In genomic region chr3:9399746-9400145, GRCh38 we compare ENCODE assay signal across 8 cellular contexts. TPM values are rescaled to one million over a fixed set of nuclear protein-coding genes. Genes with fewer than 3 reads are reported as not detected.
A peak's percentile ranks its signal among the peaks of the same experiment; 100 is the strongest.
DNase-seq lines count a peak whose midpoint lies in the region; ATAC-seq and TF ChIP-seq lines count a peak whose summit lies in the region.

No MANE protein-coding gene starts in this region.

- peak overlapping the region; percentile 100 for H3K27ac Mint-ChIP-seq in T-helper 17 cell

- H3K36me3 ChIP-seq in mesenchymal stem cell (ENCODE audit: control insufficient read depth in 1 of 2, insufficient read depth in 2 of 2, low read depth in 1 of 2, low read length in 2 of 2) (peaks cover 0 to 1% of the 10 kb centered on the region in 2 experiments), thyroid gland (no peaks in the 10 kb centered on the region)

- H3K36me3 Mint-ChIP-seq in T-helper 17 cell (ENCODE audit: low read depth): peaks cover 6% of the 10 kb centered on the region

- no peak overlapping the region for H4K8ac ChIP-seq in mesenchymal stem cell (ENCODE audit: low read length)

- H2AFZ ChIP-seq in mesenchymal stem cell (ENCODE audit: low read depth, low read length): no peak overlapping the region

- 0% methylated on average over 3 of the region's 3 CpGs for WGBS in mesenchymal stem cell
- 0 to 1% methylated on average over 3 of the region's 3 CpGs for WGBS in thyroid gland, 2 donors

- H3K79me1 ChIP-seq in mesenchymal stem cell (replicated peaks; ENCODE audit: low read length, poor library complexity, severe bottlenecking): no peaks in the 10 kb centered on the region

- H2BK120ac ChIP-seq in mesenchymal stem cell (ENCODE audit: low read depth, low read length): no peak overlapping the region

- peak overlapping the region; percentile 96 for H3K27ac ChIP-seq in epithelial cell of prostate
- peak overlapping the region; percentile 87 for H3K27ac ChIP-seq in mesenchymal stem cell (ENCODE audit: low read length, poor library complexity, severe bottlenecking)
- peak overlapping the region; percentile 97 to 99 (median 98) for H3K27ac ChIP-seq in thyroid gland

- no peaks in the 10 kb centered on the region for H3K27me3 Mint-ChIP-seq in T-helper 17 cell

- H4K91ac ChIP-seq in mesenchymal stem cell (ENCODE audit: low read length): no peak overlapping the region

- H2AK5ac ChIP-seq in mesenchymal stem cell (ENCODE audit: low read length, severe bottlenecking): no peak overlapping the region

- no peak overlapping the region for H2BK12ac ChIP-seq in mesenchymal stem cell (ENCODE audit: low read length in 2 of 2)

- intact Hi-C loops in thyroid gland (cut with DNase I): no loop called here

- H3K4me3 ChIP-seq in mesenchymal stem cell (ENCODE audit: insufficient read depth in 1 of 2, low read depth in 1 of 2, low read length in 2 of 2) (peak overlapping the region; percentile 33 to 94), thyroid gland (replicated peaks in 1 of 3) (peak overlapping the region in 2 of 3 donors; percentile 79 to 88)

- no peak overlapping the region for H3K23ac ChIP-seq in mesenchymal stem cell (ENCODE audit: low read length in 2 of 2)

- peak; percentile 21 for DNase-seq in NOMO-1 treated with DMSO at 0.1 percent for 48 hours (lab: John Stamatoyannopoulos, UW; ENCODE audit: unreplicated experiment)
- no peak for DNase-seq in NOMO-1 treated with dmso at 0.1 percent for 144 hours (lab: John Stamatoyannopoulos, UW; ENCODE audit: unreplicated experiment)
- DNase-seq in NCI-H1417 (lab: John Stamatoyannopoulos, UW): peak; percentile 54 to 86 (median 63)
- no peak for DNase-seq in T-helper 17 cell
- DNase-seq in epithelial cell of prostate (ENCODE audit: low read depth, low spot score): peak; percentile 44
- DNase-seq in mesenchymal stem cell: peak; percentile 99
- DNase-seq in thyroid gland: peak; percentile 79 to 81
- no peak for DNase-seq in activated CD4-positive, CD25-positive, alpha-beta regulatory T cell (lab: John Stamatoyannopoulos, UW)

- H3K27me3 ChIP-seq in mesenchymal stem cell (ENCODE audit: control insufficient read depth in 1 of 2, insufficient read depth in 1 of 2, low read length in 2 of 2): no peaks in the 10 kb centered on the region
- H3K27me3 ChIP-seq in thyroid gland: no peaks in the 10 kb centered on the region

- H3K4ac ChIP-seq in mesenchymal stem cell (ENCODE audit: low read depth in 1 of 2, low read length in 2 of 2): no peak overlapping the region

- no peak for TF ChIP-seq CTCF in thyroid gland (IDR thresholded peaks at IDR 0.05)

- no peak for ATAC-seq in T-helper 17 cell

- H2BK5ac ChIP-seq in mesenchymal stem cell (ENCODE audit: low read depth, low read length, poor library complexity, severe bottlenecking): no peak overlapping the region

- TF ChIP-seq POLR2A in thyroid gland (IDR thresholded peaks at IDR 0.05): peak in 1 of 2 donors; percentile 39

- H3K14ac ChIP-seq in mesenchymal stem cell (ENCODE audit: low read length in 2 of 2): no peak overlapping the region

- H3K4me2 ChIP-seq in mesenchymal stem cell (ENCODE audit: low read length, poor library complexity, severe bottlenecking): peak overlapping the region; percentile 77

- peak overlapping the region; percentile 97 for H3K9ac ChIP-seq in mesenchymal stem cell (ENCODE audit: low read length)

- no peak overlapping the region for H2BK15ac ChIP-seq in mesenchymal stem cell (ENCODE audit: low read depth, poor library complexity, severe bottlenecking)

- peaks cover 62% of the 10 kb centered on the region for H3K4me1 Mint-ChIP-seq in T-helper 17 cell

- no peaks in the 10 kb centered on the region for H3K9me3 ChIP-seq in T-helper 17 cell (ENCODE audit: control insufficient read depth, low read length, poor library complexity, severe bottlenecking)
- no peaks in the 10 kb centered on the region for H3K9me3 ChIP-seq in mesenchymal stem cell (ENCODE audit: control insufficient read depth, low read length)
- H3K9me3 ChIP-seq in thyroid gland: no peaks in the 10 kb centered on the region

- no peak overlapping the region for H3K18ac ChIP-seq in mesenchymal stem cell (ENCODE audit: low read depth in 1 of 2, low read length in 2 of 2)

- H3K4me1 ChIP-seq in mesenchymal stem cell (ENCODE audit: control insufficient read depth, insufficient read depth, low read depth, low read length) (peaks cover 5% of the 10 kb centered on the region), thyroid gland (peaks cover 52 to 63% of the 10 kb centered on the region in 2 donors)

- peak overlapping the region; percentile 98 for H3K4me3 Mint-ChIP-seq in T-helper 17 cell

RNA-seq across cellular contexts. Expression of gene SETD5, which starts 2.3 kb away (rescaled TPM):
- total RNA-seq in T-helper 17 cell: 100 to 1,000 TPM; 103 to 105 TPM
- polyA plus RNA-seq in mesenchymal stem cell (2013, experiment 1 of 2): 83.9 TPM
- polyA plus RNA-seq in mesenchymal stem cell (2013, experiment 2 of 2): 77.6 TPM
- total RNA-seq in thyroid gland: 100 to 1,000 TPM in 3 of 4 donors, 10 to 100 TPM in 1; 84.0 to 158 (median 114) TPM

RNA-seq across cellular contexts. Expression of gene THUMPD3, which starts 36.9 kb away (rescaled TPM):
- 10 to 100 TPM; 36.9 to 50.3 TPM for total RNA-seq in T-helper 17 cell
- polyA plus RNA-seq in mesenchymal stem cell (2013, experiment 1 of 2): 19.1 TPM
- polyA plus RNA-seq in mesenchymal stem cell (2013, experiment 2 of 2): 20.3 TPM
- total RNA-seq in thyroid gland: 10 to 100 TPM; 31.8 to 42.3 (median 34.5) TPM

Comparison
In these comparisons a context has a peak if more than half of its experiments do, and no peak if none do; other contexts are left out.
1. DNase-seq: peak in NOMO-1 treated with DMSO at 0.1 percent for 48 hours (single experiment), NCI-H1417 (3 of 3), epithelial cell of prostate (single experiment), mesenchymal stem cell (single experiment) and thyroid gland (2 of 2); none in NOMO-1 treated with dmso at 0.1 percent for 144 hours (single experiment), T-helper 17 cell (0 of 3) and activated CD4-positive, CD25-positive, alpha-beta regulatory T cell (0 of 4).
2. Peak in every context shown above with its lines, with median percentiles within 50 percentile points of each other: H3K27ac ChIP-seq.